8 cellular contexts compared by ENCODE assay signal in genomic region chr6:35731414-35731735, GRCh38. TPM values are rescaled to one million over a fixed set of nuclear protein-coding genes. Genes with fewer than 3 reads are reported as not detected.
DNase-seq lines count a peak whose midpoint lies in the region; ATAC-seq and TF ChIP-seq lines count a peak whose summit lies in the region.

No MANE protein-coding gene starts in this region.

- peak overlapping the region; percentile 89 to 97 (median 95) for H3K27ac Mint-ChIP-seq in CD4-positive, CD25-positive, alpha-beta regulatory T cell
- no peak overlapping the region for H3K27ac Mint-ChIP-seq in endothelial cell (ENCODE audit: unreplicated experiment)

- peak; percentile 28 to 33 for ATAC-seq in CD4-positive, CD25-positive, alpha-beta regulatory T cell (ENCODE audit: low read depth in 2 of 2)
- ATAC-seq in GM19395 (IDR thresholded peaks at IDR 0.05; ENCODE audit: unreplicated experiment), result peak; percentile 55
- peak; percentile 33 for ATAC-seq in HG03565 (IDR thresholded peaks at IDR 0.05; ENCODE audit: unreplicated experiment)

- H3K4me3 ChIP-seq in CD4-positive, CD25-positive, alpha-beta regulatory T cell (ENCODE audit: low read depth, low read length), result no peak overlapping the region

- H3K9me3 Mint-ChIP-seq in CD4-positive, CD25-positive, alpha-beta regulatory T cell, result no peaks in the 10 kb centered on the region
- no peaks in the 10 kb centered on the region for H3K9me3 Mint-ChIP-seq in endothelial cell (ENCODE audit: unreplicated experiment)

- TF ChIP-seq CTCF in endothelial cell (IDR thresholded peaks at IDR 0.05; ENCODE audit: unreplicated experiment), result no peak

- H3K4me1 Mint-ChIP-seq in CD4-positive, CD25-positive, alpha-beta regulatory T cell, result peaks cover 8 to 92% (median 57%) of the 10 kb centered on the region in 4 donors
- H3K4me1 Mint-ChIP-seq in endothelial cell (ENCODE audit: unreplicated experiment), result peaks cover 19% of the 10 kb centered on the region

- H3K36me3 ChIP-seq in CD4-positive, CD25-positive, alpha-beta regulatory T cell (ENCODE audit: control insufficient read depth, insufficient read depth, low read length), result no peaks in the 10 kb centered on the region

- peak overlapping the region; percentile 90 for H3K27ac ChIP-seq in CD4-positive, CD25-positive, alpha-beta regulatory T cell (ENCODE audit: insufficient read depth, low read length, poor library complexity, severe bottlenecking)

- no peaks in the 10 kb centered on the region for H3K36me3 Mint-ChIP-seq in CD4-positive, CD25-positive, alpha-beta regulatory T cell
- peaks cover 6% of the 10 kb centered on the region for H3K36me3 Mint-ChIP-seq in endothelial cell (ENCODE audit: low read depth, unreplicated experiment)

- no peaks in the 10 kb centered on the region for H3K9me3 ChIP-seq in CD4-positive, CD25-positive, alpha-beta regulatory T cell (ENCODE audit: control insufficient read depth in 2 of 2, low read length in 2 of 2)

- peak overlapping the region; percentile 85 to 95 (median 90) for H3K4me3 Mint-ChIP-seq in CD4-positive, CD25-positive, alpha-beta regulatory T cell
- H3K4me3 Mint-ChIP-seq in endothelial cell (ENCODE audit: unreplicated experiment), result peak overlapping the region; percentile 89

- H3K27me3 ChIP-seq in CD4-positive, CD25-positive, alpha-beta regulatory T cell (ENCODE audit: control insufficient read depth, insufficient read depth, low read length), result no peaks in the 10 kb centered on the region

- peaks cover 77% of the 10 kb centered on the region for H3K4me1 ChIP-seq in CD4-positive, CD25-positive, alpha-beta regulatory T cell (ENCODE audit: control insufficient read depth, insufficient read depth, low read length, poor library complexity, severe bottlenecking)

- peak; percentile 83 to 91 (median 87) for DNase-seq in CD4-positive, CD25-positive, alpha-beta regulatory T cell
- DNase-seq in NOMO-1 treated with dmso at 0.1 percent for 144 hours (lab: John Stamatoyannopoulos, UW; ENCODE audit: unreplicated experiment) (peak; percentile 68), endothelial cell (ENCODE audit: low spot score) (peak; percentile 86), midbrain (lab: John Stamatoyannopoulos, UW) (peak; percentile 91)
- DNase-seq in activated CD8-positive, alpha-beta memory T cell treated with anti-CD3 and anti-CD28 coated beads, Interleukin-2, amount 50 U/mL, for 4 hours, result peak; percentile 97
- DNase-seq in stimulated activated CD8-positive, alpha-beta memory T cell treated with anti-CD3 and anti-CD28 coated beads, Interleukin-15, amount 100 ng/mL, for 48 hours (ENCODE audit: low read depth in 2 of 2), result peak; percentile 90

- peaks cover 5% of the 10 kb centered on the region for H3K27me3 Mint-ChIP-seq in CD4-positive, CD25-positive, alpha-beta regulatory T cell
- H3K27me3 Mint-ChIP-seq in endothelial cell (ENCODE audit: unreplicated experiment), result peaks cover 21% of the 10 kb centered on the region

RNA-seq across cellular contexts. Expression of gene ARMC12, which starts 5.5 kb away (rescaled TPM):
- 0.57 TPM for total RNA-seq in CD4-positive, CD25-positive, alpha-beta regulatory T cell
- not detected for polyA plus RNA-seq in CD4-positive, CD25-positive, alpha-beta regulatory T cell
- total RNA-seq in endothelial cell (ENCODE audit: unreplicated experiment), result 0.69 TPM

RNA-seq across cellular contexts. Expression of gene FKBP5, which starts 42.7 kb away (rescaled TPM):
- total RNA-seq in CD4-positive, CD25-positive, alpha-beta regulatory T cell, result 55.0 TPM
- polyA plus RNA-seq in CD4-positive, CD25-positive, alpha-beta regulatory T cell, result 100 to 1,000 TPM in 2 of 4 donors, 10 to 100 TPM in 2; 27.5 to 157 (median 106) TPM
- 7.2 TPM for total RNA-seq in endothelial cell (ENCODE audit: unreplicated experiment)

RNA-seq across cellular contexts. Expression of gene CLPSL2, which starts 45.0 kb away (rescaled TPM):
- not detected for total RNA-seq in CD4-positive, CD25-positive, alpha-beta regulatory T cell
- not detected for polyA plus RNA-seq in CD4-positive, CD25-positive, alpha-beta regulatory T cell
- total RNA-seq in endothelial cell (ENCODE audit: unreplicated experiment), result not detected

RNA-seq across cellular contexts. Expression of gene CLPSL1, which starts 49.4 kb away (rescaled TPM):
- total RNA-seq in CD4-positive, CD25-positive, alpha-beta regulatory T cell, result not detected
- polyA plus RNA-seq in CD4-positive, CD25-positive, alpha-beta regulatory T cell, result not detected
- total RNA-seq in endothelial cell (ENCODE audit: unreplicated experiment), result not detected
